Comparison of ENCODE assay signal across 1 cellular context in the genomic region with DNA sequence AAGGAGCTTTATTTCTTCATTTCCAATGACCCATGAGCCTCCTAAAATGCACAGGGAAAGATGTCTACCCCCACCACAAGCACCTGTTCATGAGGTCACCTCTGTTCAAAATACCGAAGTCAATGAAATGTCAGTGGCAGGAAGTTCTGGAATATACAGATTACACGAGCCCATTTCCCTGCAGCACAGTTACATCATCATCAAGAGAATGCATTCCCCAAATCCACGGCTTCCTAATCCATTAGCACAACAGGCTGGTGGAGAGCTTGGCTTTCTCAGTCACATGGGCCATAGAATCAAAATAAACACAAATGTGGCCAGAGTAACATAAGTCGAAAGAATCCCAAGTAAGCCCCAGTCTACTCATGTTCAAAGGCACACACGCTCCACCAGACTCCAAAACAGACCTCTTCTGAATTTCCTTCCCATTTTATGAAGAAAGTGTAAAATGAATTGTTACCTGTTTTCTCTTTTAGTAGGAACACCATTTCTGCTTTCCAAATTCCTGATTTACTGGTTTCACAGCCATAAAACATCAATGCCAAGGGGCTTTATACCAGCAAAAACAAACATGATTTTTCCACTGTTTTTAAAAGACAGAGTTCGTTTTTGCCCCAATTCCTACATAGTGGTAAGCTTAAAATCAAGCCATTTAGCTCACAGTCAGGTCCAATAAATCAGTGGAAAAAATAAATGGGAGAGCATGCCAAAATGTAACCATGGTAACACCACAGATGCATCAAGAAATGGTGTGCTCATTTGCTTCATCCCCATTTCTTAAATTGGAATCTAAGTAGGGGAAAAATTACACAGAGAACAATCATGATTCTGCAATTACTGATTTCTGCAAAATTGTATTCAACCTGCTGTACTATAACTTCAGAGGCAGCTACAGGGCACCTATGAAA.
TF ChIP-seq lines count a peak whose summit lies in the region.

No MANE protein-coding gene starts in this region.

TF ChIP-seq in endothelial cell of umbilical vein, 7 proteins besides CTCF, POLR2A, EP300 and RAD21:
- TF ChIP-seq JUN (IDR thresholded peaks at IDR 0.05; ENCODE audit: borderline replicate concordance, insufficient read depth, insufficient read length, low read depth) (peak; percentile 85), POLR2AphosphoS5 (IDR thresholded peaks at IDR 0.05; ENCODE audit: insufficient read depth, low read depth, low read length) (no peak), EZH2 (IDR thresholded peaks at IDR 0.05; ENCODE audit: borderline replicate concordance, low read depth, low read length, severe bottlenecking) (no peak), FOS (IDR thresholded peaks at IDR 0.05; ENCODE audit: borderline replicate concordance, insufficient read depth, low read length) (no peak), GATA2 (IDR thresholded peaks at IDR 0.05; ENCODE audit: insufficient read depth, insufficient read length, low read depth, low read length) (peak; percentile 67), MYC (IDR thresholded peaks at IDR 0.05; ENCODE audit: low read depth, low read length) (no peak)
- TF ChIP-seq, protein P1, sequence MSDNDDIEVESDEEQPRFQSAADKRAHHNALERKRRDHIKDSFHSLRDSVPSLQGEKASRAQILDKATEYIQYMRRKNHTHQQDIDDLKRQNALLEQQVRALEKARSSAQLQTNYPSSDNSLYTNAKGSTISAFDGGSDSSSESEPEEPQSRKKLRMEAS (IDR thresholded peaks at IDR 0.05; ENCODE audit: insufficient read depth, insufficient read length): no peak
